ENCODE assay signal across 9 cellular contexts in the genomic region with DNA sequence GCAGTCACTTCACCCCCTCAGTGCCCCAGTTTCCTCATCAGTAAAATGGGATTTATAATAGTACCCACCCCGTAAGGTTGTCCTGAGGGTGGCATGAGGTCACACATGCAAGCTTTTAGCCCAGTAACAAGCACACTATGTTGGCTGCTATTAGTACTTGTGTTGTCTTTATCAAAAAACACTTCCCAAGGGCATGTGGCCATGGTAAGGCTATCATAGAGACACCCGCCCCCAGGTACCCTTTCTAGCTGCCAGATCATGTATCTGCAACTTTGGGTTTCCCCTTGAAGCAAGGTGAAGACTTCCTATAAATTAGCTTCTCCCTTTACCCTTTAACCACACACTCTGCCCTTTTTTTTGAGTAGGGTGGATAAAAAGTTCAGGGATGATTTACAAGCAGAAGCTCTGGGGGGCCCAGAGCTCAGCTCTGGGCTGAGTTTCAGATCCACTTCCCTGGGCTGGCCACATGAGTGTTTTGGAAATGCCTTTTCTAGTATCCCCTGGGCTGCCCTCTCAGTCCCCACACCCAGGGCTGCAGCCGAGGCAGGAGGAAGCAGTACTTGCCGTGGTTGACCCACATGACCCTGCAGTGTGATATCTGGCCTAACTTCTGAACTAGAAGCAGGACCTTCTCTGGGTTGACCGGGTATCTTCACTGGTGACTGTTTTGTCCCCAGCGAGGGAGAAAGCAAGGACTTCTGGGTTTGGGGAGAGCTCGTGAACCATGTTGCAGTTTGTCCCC. TPM values are rescaled to one million over a fixed set of nuclear protein-coding genes. Genes with fewer than 3 reads are reported as not detected.
DNase-seq lines count a peak whose midpoint lies in the region; ATAC-seq and TF ChIP-seq lines count a peak whose summit lies in the region.
"Had no signal": no experiment of that assay in that cellular context is flagged by ENCODE, and none has a peak within 500 bp of the region (broad histone marks: within the 10 kb centered on the region; RNA-seq: fewer than 3 reads in every experiment).

No MANE protein-coding gene starts in this region.

- peak overlapping the region; percentile 48 to 84 (median 72) for H3K27ac ChIP-seq in thyroid gland

- no peaks in the 10 kb centered on the region for H3K27me3 ChIP-seq in thyroid gland

- no peak for DNase-seq in activated CD8-positive, alpha-beta memory T cell treated with anti-CD3 and anti-CD28 coated beads, Interleukin-2, amount 10 ng/mL, durations not matched to agents 7 days and 5 days
- DNase-seq in activated CD8-positive, alpha-beta memory T cell treated with anti-CD3 and anti-CD28 coated beads, Interleukin-2, amount 50 U/mL, for 48 hours: no peak
- DNase-seq in activated T-cell treated with anti-CD3 and anti-CD28 coated beads, Interleukin-2, amount 50 U/mL, for 48 hours: peak; percentile 37 to 42
- peak; percentile 32 to 33 for DNase-seq in thyroid gland
- no peak for DNase-seq in RPMI8226
- no peak for DNase-seq in ecto neural progenitor cell (ENCODE audit: low spot score)

- peak overlapping the region; percentile 90 for H3K4me3 Mint-ChIP-seq in activated CD8-positive, alpha-beta memory T cell treated with anti-CD3 and anti-CD28 coated beads, Interleukin-2, amount 10 ng/mL, durations not matched to agents 7 days and 5 days

- peaks cover 43 to 49% of the 10 kb centered on the region in 2 donors for H3K4me1 ChIP-seq in thyroid gland

- no peak for TF ChIP-seq CTCF in thyroid gland (IDR thresholded peaks at IDR 0.05)

- peaks cover 12 to 13% of the 10 kb centered on the region in 2 donors for H3K36me3 ChIP-seq in thyroid gland

- H3K36me3 Mint-ChIP-seq in activated CD8-positive, alpha-beta memory T cell treated with anti-CD3 and anti-CD28 coated beads, Interleukin-2, amount 10 ng/mL, durations not matched to agents 7 days and 5 days: peaks cover 16% of the 10 kb centered on the region

- H3K9me3 Mint-ChIP-seq in activated CD8-positive, alpha-beta memory T cell treated with anti-CD3 and anti-CD28 coated beads, Interleukin-2, amount 10 ng/mL, durations not matched to agents 7 days and 5 days (ENCODE audit: low read depth): no peaks in the 10 kb centered on the region

- TF ChIP-seq POLR2A in thyroid gland (IDR thresholded peaks at IDR 0.05): no peak

- H3K4me1 Mint-ChIP-seq in activated CD8-positive, alpha-beta memory T cell treated with anti-CD3 and anti-CD28 coated beads, Interleukin-2, amount 10 ng/mL, durations not matched to agents 7 days and 5 days: peaks cover 69% of the 10 kb centered on the region

- H3K9me3 ChIP-seq in iPS-18c (ENCODE audit: control insufficient read depth, insufficient read depth, low read length) (no peaks in the 10 kb centered on the region), thyroid gland (no peaks in the 10 kb centered on the region)

- intact Hi-C loops in thyroid gland (cut with DNase I): no loop called here

- WGBS in thyroid gland, 2 donors: 42 to 60% methylated on average over 7 of the region's 7 CpGs

- CTCF ChIA-PET in activated CD8-positive, alpha-beta memory T cell treated with anti-CD3 and anti-CD28 coated beads, Interleukin-2, amount 10 ng/mL, durations not matched to agents 7 days and 5 days (lab: Charles Lee): interaction anchor here (0.6 to 3.7 kb wide), 7 partner anchors 8 to 506 kb away, joined by 3 to 23 read pairs (median 7); a partner anchor contains a TSS

- peak overlapping the region; percentile 28; the same call in 1 of the 2 replicates for H3K4me3 ChIP-seq in iPS-18c (ENCODE audit: insufficient read depth, low read depth, low read length)
- H3K4me3 ChIP-seq in thyroid gland (replicated peaks in 1 of 3): no peak overlapping the region

- no peak for ATAC-seq in activated CD8-positive, alpha-beta memory T cell treated with anti-CD3 and anti-CD28 coated beads, Interleukin-2, amount 10 ng/mL, durations not matched to agents 7 days and 5 days
- no peak for ATAC-seq in HG03139 (IDR thresholded peaks at IDR 0.05; ENCODE audit: unreplicated experiment)

- peak overlapping the region; percentile 75 for H3K27ac Mint-ChIP-seq in activated CD8-positive, alpha-beta memory T cell treated with anti-CD3 and anti-CD28 coated beads, Interleukin-2, amount 10 ng/mL, durations not matched to agents 7 days and 5 days

- no peaks in the 10 kb centered on the region for H3K27me3 Mint-ChIP-seq in activated CD8-positive, alpha-beta memory T cell treated with anti-CD3 and anti-CD28 coated beads, Interleukin-2, amount 10 ng/mL, durations not matched to agents 7 days and 5 days

RNA-seq across cellular contexts. Expression of a gene that starts 2.0 kb away (rescaled TPM):
- 10 to 100 TPM; 53.1 to 54.9 TPM for total RNA-seq in activated CD8-positive, alpha-beta memory T cell treated with anti-CD3 and anti-CD28 coated beads, Interleukin-2, amount 10 ng/mL, durations not matched to agents 7 days and 5 days
- 10 to 100 TPM; 11.4 to 33.1 (median 21.4) TPM for total RNA-seq in thyroid gland

RNA-seq across cellular contexts. Expression of a gene that starts 34.4 kb away (rescaled TPM):
- under 1 TPM in 1 of 2 experiments, not detected in 1; 0.73 TPM for total RNA-seq in activated CD8-positive, alpha-beta memory T cell treated with anti-CD3 and anti-CD28 coated beads, Interleukin-2, amount 10 ng/mL, durations not matched to agents 7 days and 5 days
- total RNA-seq in thyroid gland: under 1 TPM in 3 of 4 donors, not detected in 1; 0.54 to 0.73 (median 0.54) TPM
- total RNA-seq: myocyte had no signal

RNA-seq across cellular contexts. Expression of a gene that starts 40.8 kb away (rescaled TPM):
- 1 to 10 TPM; 8.6 to 9.7 TPM for total RNA-seq in activated CD8-positive, alpha-beta memory T cell treated with anti-CD3 and anti-CD28 coated beads, Interleukin-2, amount 10 ng/mL, durations not matched to agents 7 days and 5 days
- 10 to 100 TPM; 20.5 to 39.4 (median 27.8) TPM for total RNA-seq in thyroid gland

Comparison
In these comparisons a context has a peak if more than half of its experiments do, and no peak if none do; other contexts are left out.
1. DNase-seq: peak in activated T-cell treated with anti-CD3 and anti-CD28 coated beads, Interleukin-2, amount 50 U/mL, for 48 hours (2 of 2) and thyroid gland (2 of 2); none in activated CD8-positive, alpha-beta memory T cell treated with anti-CD3 and anti-CD28 coated beads, Interleukin-2, amount 10 ng/mL, durations not matched to agents 7 days and 5 days (single experiment), activated CD8-positive, alpha-beta memory T cell treated with anti-CD3 and anti-CD28 coated beads, Interleukin-2, amount 50 U/mL, for 48 hours (single experiment), RPMI8226 (single experiment) and ecto neural progenitor cell (single experiment).